8 cellular contexts compared by ENCODE assay signal in the genomic region with DNA sequence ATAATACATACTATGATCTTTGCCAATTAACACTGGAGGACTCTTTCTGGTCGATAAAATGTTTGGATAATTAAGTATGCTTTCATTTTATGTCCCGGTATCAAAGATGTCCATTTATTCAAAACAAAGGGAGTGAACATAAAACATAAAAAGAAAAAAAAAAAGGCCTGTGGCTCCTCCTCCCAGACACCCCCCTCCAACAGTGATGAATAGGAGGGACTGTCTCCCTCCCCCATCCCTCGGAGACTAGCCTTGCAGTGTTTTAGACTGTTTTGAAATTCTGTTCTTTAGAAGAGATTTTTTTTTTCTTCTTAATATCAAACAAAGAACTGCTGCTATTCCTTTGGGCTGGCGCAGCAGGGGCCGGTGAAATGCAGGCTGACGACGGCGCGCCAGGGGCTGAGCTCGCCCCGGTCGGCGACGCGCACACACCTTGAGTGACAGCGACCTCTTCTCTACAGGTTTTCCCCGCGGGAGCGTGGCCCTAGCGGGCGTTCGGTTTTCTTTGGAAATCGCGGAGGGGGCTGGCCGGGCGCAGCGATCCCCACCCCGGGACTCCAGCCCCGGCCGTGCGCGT. TPM values are rescaled to one million over a fixed set of nuclear protein-coding genes. Genes with fewer than 3 reads are reported as not detected.
DNase-seq lines count a peak whose midpoint lies in the region; FAIRE-seq and TF ChIP-seq lines count a peak whose summit lies in the region.

A gene with protein sequence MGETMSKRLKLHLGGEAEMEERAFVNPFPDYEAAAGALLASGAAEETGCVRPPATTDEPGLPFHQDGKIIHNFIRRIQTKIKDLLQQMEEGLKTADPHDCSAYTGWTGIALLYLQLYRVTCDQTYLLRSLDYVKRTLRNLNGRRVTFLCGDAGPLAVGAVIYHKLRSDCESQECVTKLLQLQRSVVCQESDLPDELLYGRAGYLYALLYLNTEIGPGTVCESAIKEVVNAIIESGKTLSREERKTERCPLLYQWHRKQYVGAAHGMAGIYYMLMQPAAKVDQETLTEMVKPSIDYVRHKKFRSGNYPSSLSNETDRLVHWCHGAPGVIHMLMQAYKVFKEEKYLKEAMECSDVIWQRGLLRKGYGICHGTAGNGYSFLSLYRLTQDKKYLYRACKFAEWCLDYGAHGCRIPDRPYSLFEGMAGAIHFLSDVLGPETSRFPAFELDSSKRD (plus strand): TSS at position 235 of the 577 bp plus-strand sequence. CDS start 689 bp downstream, outside the sequence.

- DNase-seq in NCI-H1436 (lab: John Stamatoyannopoulos, UW): peak; percentile 52
- no peak for DNase-seq in NCI-H1436 treated with DMSO at 0.1 percent for 48 hours (lab: John Stamatoyannopoulos, UW)
- DNase-seq in HFFc6: peak; percentile 1
- DNase-seq in NB4 (ENCODE audit: low read depth): no peak
- DNase-seq in WERI-Rb-1: peak; percentile 57
- DNase-seq in suprapubic skin (ENCODE audit: low spot score in 2 of 2): peak in 1 of 2 donors; percentile 78

- H3K4me1 ChIP-seq in mucosa of stomach (ENCODE audit: control insufficient read depth, insufficient read depth, low read length) (peaks cover 7% of the 10 kb centered on the region), suprapubic skin (peaks cover 22% of the 10 kb centered on the region)

- H3K27me3 ChIP-seq in WERI-Rb-1 (ENCODE audit: insufficient read depth, low read depth, severe bottlenecking) (no peaks in the 10 kb centered on the region), mucosa of stomach (ENCODE audit: control insufficient read depth, insufficient read depth, low read length) (no peaks in the 10 kb centered on the region), suprapubic skin (no peaks in the 10 kb centered on the region)

- TF ChIP-seq POLR2A in NB4 (IDR thresholded peaks at IDR 0.05; ENCODE audit: extremely low read depth, insufficient read length) (no peak), suprapubic skin (IDR thresholded peaks at IDR 0.05) (no peak)

- H3K36me3 Mint-ChIP-seq in HFFc6 (ENCODE audit: low read depth): peaks cover 17% of the 10 kb centered on the region

- peak within 1 kb of the TSS; percentile 66 for H3K27ac Mint-ChIP-seq in HFFc6

- peak; percentile 88 for FAIRE-seq in endometrium (lab: Jason Lieb, UNC)

- no peak within 1 kb of the TSS; the same call in 1 of the 2 replicates for H3K4me3 Mint-ChIP-seq in HFFc6

- H3K4me3 ChIP-seq in NB4 (ENCODE audit: low read depth, low read length): peak within 1 kb of the TSS; percentile 98
- peak within 1 kb of the TSS; percentile 84 for H3K4me3 ChIP-seq in WERI-Rb-1 (ENCODE audit: low read depth, low read length)
- H3K4me3 ChIP-seq in mucosa of stomach (ENCODE audit: low read length): peak within 1 kb of the TSS; percentile 98
- H3K4me3 ChIP-seq in suprapubic skin: peak within 1 kb of the TSS; percentile 85

- H3K9me3 Mint-ChIP-seq in HFFc6: no peaks in the 10 kb centered on the region

- H3K36me3 ChIP-seq in WERI-Rb-1: peaks cover 13% of the 10 kb centered on the region
- no peaks in the 10 kb centered on the region for H3K36me3 ChIP-seq in mucosa of stomach (ENCODE audit: control insufficient read depth, insufficient read depth, low read length)
- H3K36me3 ChIP-seq in suprapubic skin: no peaks in the 10 kb centered on the region

- H3K4me1 Mint-ChIP-seq in HFFc6 (ENCODE audit: low read depth): peaks cover 17% of the 10 kb centered on the region

- TF ChIP-seq CTCF in HFFc6 (IDR thresholded peaks at IDR 0.05) (no peak), NB4 (IDR thresholded peaks at IDR 0.05; ENCODE audit: low read depth, low read length) (no peak), WERI-Rb-1 (IDR thresholded peaks at IDR 0.05; ENCODE audit: low read depth, low read length) (no peak), suprapubic skin (IDR thresholded peaks at IDR 0.05) (no peak)

- peak within 1 kb of the TSS; percentile 85 for H3K9ac ChIP-seq in mucosa of stomach (ENCODE audit: low read length)

- TF ChIP-seq EP300 in suprapubic skin (IDR thresholded peaks at IDR 0.05): no peak

- H3K27me3 Mint-ChIP-seq in HFFc6 (ENCODE audit: insufficient read depth): peaks cover 5% of the 10 kb centered on the region

- under 1% methylated on average over 17 of the region's 32 CpGs for WGBS in suprapubic skin

- H3K27ac ChIP-seq in WERI-Rb-1 (peak within 1 kb of the TSS; percentile 99), suprapubic skin (peak within 1 kb of the TSS; percentile 98)

- no peaks in the 10 kb centered on the region for H3K9me3 ChIP-seq in WERI-Rb-1 (ENCODE audit: severe bottlenecking)
- no peaks in the 10 kb centered on the region for H3K9me3 ChIP-seq in mucosa of stomach (ENCODE audit: control insufficient read depth, low read length)
- no peaks in the 10 kb centered on the region for H3K9me3 ChIP-seq in suprapubic skin

RNA-seq across cellular contexts. Expression of the gene that starts here (rescaled TPM):
- total RNA-seq in HFFc6 (2021; fragmentation: NEBNext Ultra II Directional; extraction: Animal tissue kit (Norgen Biotek cat#: 25700)): 10 to 100 TPM; 17.3 to 26.3 (median 21.4) TPM
- 10 to 100 TPM; 11.4 to 22.9 (median 17.7) TPM for total RNA-seq in suprapubic skin

Comparison
In these comparisons a context has a peak if more than half of its experiments do, and no peak if none do; other contexts are left out.
1. DNase-seq: peak in NCI-H1436 (single experiment), HFFc6 (single experiment) and WERI-Rb-1 (single experiment); none in NCI-H1436 treated with DMSO at 0.1 percent for 48 hours (single experiment) and NB4 (single experiment).
2. Peak in every context shown above with its lines, with median percentiles within 50 percentile points of each other: H3K4me3 ChIP-seq.